ENCODE assay signal across 18 cellular contexts in the genomic region with DNA sequence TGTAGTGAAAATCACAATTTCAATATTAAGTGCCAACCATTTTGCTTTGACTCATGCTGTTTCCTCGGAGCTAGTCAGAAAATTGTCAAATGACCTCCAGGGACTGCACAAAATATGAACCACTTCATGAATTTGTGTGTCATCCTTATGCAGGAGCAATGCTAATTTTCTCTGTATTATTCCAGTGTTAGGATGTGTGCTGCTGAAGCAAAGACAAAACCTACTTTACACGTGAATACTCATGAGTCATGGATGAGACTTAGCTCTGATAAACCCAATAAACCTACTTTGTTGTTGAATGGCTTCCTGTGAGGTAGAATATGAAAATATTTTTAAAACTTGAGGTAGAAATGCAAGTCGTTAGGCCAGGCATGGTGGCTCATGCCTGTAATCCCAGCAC.
"Had no signal": no experiment of that assay in that cellular context is flagged by ENCODE, and none has a peak within 500 bp of the region (broad histone marks: within the 10 kb centered on the region; RNA-seq: fewer than 3 reads in every experiment).

No MANE protein-coding gene starts in this region.

- ATAC-seq: activated CD4-positive, CD25-positive, alpha-beta regulatory T cell treated with anti-CD3 and anti-CD28 coated beads, Interleukin-2, amount 50 U/mL, for 24 hours; activated naive CD4-positive, alpha-beta T cell treated with anti-CD3 and anti-CD28 coated beads, Interleukin-2, amount 50 U/mL, for 72 hours; activated T-cell treated with anti-CD3 and anti-CD28 coated beads, Interleukin-2, amount 50 U/mL, for 4 hours; heart right ventricle; left lung; psoas muscle; sciatic nerve had no signal

- FAIRE-seq: islet of Langerhans had no signal

- H3K27me3 ChIP-seq: brain microvascular endothelial cell, esophagus muscularis mucosa had no signal

- H3K4me3 ChIP-seq: esophagus muscularis mucosa, heart right ventricle, left lung, psoas muscle had no signal

- H3K27ac ChIP-seq: brain microvascular endothelial cell, esophagus muscularis mucosa, heart right ventricle, left lung, psoas muscle had no signal

- H3K4me1 ChIP-seq: heart right ventricle, left lung, psoas muscle had no signal

- H3K9me3 ChIP-seq: esophagus muscularis mucosa, heart right ventricle, left lung, psoas muscle had no signal

- H3K36me3 ChIP-seq: brain microvascular endothelial cell, esophagus muscularis mucosa, heart right ventricle, left lung had no signal

- DNase-seq: activated CD4-positive, alpha-beta T cell treated with anti-CD3 and anti-CD28 coated beads, Interleukin-2, amount 50 U/mL, for 48 hours; activated effector memory CD4-positive, alpha-beta T cell treated with anti-CD3 and anti-CD28 coated beads, Interleukin-2, amount 50 U/mL, for 16 hours; activated T-cell treated with anti-CD3 and anti-CD28 coated beads, Interleukin-2, amount 50 U/mL, for 4 hours; amygdala; brain microvascular endothelial cell; endodermal cell; foreskin melanocyte; heart right ventricle; left lung; occipital lobe; psoas muscle; stimulated activated naive CD4-positive, alpha-beta T cell treated with Interleukin-2 at 50 U/mL for 16 hours; trophoblast cell had no signal
